Comparison of ENCODE assay signal across 9 cellular contexts in genomic region chr11:61162092-61162935, GRCh38. TPM values are rescaled to one million over a fixed set of nuclear protein-coding genes. Genes with fewer than 3 reads are reported as not detected.
DNase-seq lines count a peak whose midpoint lies in the region; ATAC-seq, FAIRE-seq and TF ChIP-seq lines count a peak whose summit lies in the region.
"Had no signal": no experiment of that assay in that cellular context is flagged by ENCODE, and none has a peak within 500 bp of the region (broad histone marks: within the 10 kb centered on the region; RNA-seq: fewer than 3 reads in every experiment).

No MANE protein-coding gene starts in this region.

- no peak overlapping the region for H2BK5ac ChIP-seq in mesenchymal stem cell (ENCODE audit: low read depth, low read length, poor library complexity, severe bottlenecking)

- peak overlapping the region; percentile 94 to 98 (median 95) for H3K27ac Mint-ChIP-seq in CD4-positive, CD25-positive, alpha-beta regulatory T cell
- peak overlapping the region; percentile 88 for H3K27ac Mint-ChIP-seq in HFFc6

- H3K4ac ChIP-seq in mesenchymal stem cell (ENCODE audit: low read depth in 1 of 2, low read length in 2 of 2), result no peak overlapping the region

- no peak for TF ChIP-seq CTCF in HFFc6 (IDR thresholded peaks at IDR 0.05)
- no peak for TF ChIP-seq CTCF in tibial artery (IDR thresholded peaks at IDR 0.05)

- H2BK12ac ChIP-seq in mesenchymal stem cell (ENCODE audit: low read length in 2 of 2), result no peak overlapping the region

- peaks cover 21 to 56% (median 33%) of the 10 kb centered on the region in 4 donors for H3K4me1 Mint-ChIP-seq in CD4-positive, CD25-positive, alpha-beta regulatory T cell
- H3K4me1 Mint-ChIP-seq in HFFc6 (ENCODE audit: low read depth), result peaks cover 44% of the 10 kb centered on the region

- no peak overlapping the region for H2BK15ac ChIP-seq in mesenchymal stem cell (ENCODE audit: low read depth, poor library complexity, severe bottlenecking)

- peak overlapping the region; percentile 73 for H3K4me3 ChIP-seq in CD4-positive, CD25-positive, alpha-beta regulatory T cell (ENCODE audit: low read depth, low read length)
- H3K4me3 ChIP-seq in mesenchymal stem cell (ENCODE audit: insufficient read depth in 1 of 2, low read depth in 1 of 2, low read length in 2 of 2) (peak overlapping the region in 1 of 2 experiments; percentile 91), tibial artery (peak overlapping the region; percentile 68 to 85)

- H2BK120ac ChIP-seq in mesenchymal stem cell (ENCODE audit: low read depth, low read length), result no peak overlapping the region

- peaks cover 0 to 2% (median 0%) of the 10 kb centered on the region in 7 donors for H3K9me3 Mint-ChIP-seq in CD4-positive, CD25-positive, alpha-beta regulatory T cell
- H3K9me3 Mint-ChIP-seq in HFFc6, result no peaks in the 10 kb centered on the region

- H2AK5ac ChIP-seq in mesenchymal stem cell (ENCODE audit: low read length, severe bottlenecking), result no peak overlapping the region

- H4K91ac ChIP-seq in mesenchymal stem cell (ENCODE audit: low read length), result no peak overlapping the region

- H3K27me3 Mint-ChIP-seq in CD4-positive, CD25-positive, alpha-beta regulatory T cell, result peaks cover 10% of the 10 kb centered on the region
- H3K27me3 Mint-ChIP-seq in HFFc6 (ENCODE audit: insufficient read depth), result peaks cover 12% of the 10 kb centered on the region

- peak overlapping the region; percentile 73 for H3K4me2 ChIP-seq in mesenchymal stem cell (ENCODE audit: low read length, poor library complexity, severe bottlenecking)

- no peak for FAIRE-seq in RCC 7860 (lab: Jason Lieb, UNC)

- no peaks in the 10 kb centered on the region for H3K79me1 ChIP-seq in mesenchymal stem cell (replicated peaks; ENCODE audit: low read length, poor library complexity, severe bottlenecking)

- no peaks in the 10 kb centered on the region for H3K9me3 ChIP-seq in CD4-positive, CD25-positive, alpha-beta regulatory T cell (ENCODE audit: control insufficient read depth in 2 of 2, low read length in 2 of 2)
- no peaks in the 10 kb centered on the region for H3K9me3 ChIP-seq in mesenchymal stem cell (ENCODE audit: control insufficient read depth, low read length)
- no peaks in the 10 kb centered on the region for H3K9me3 ChIP-seq in tibial artery

- 79% methylated on average over 6 of the region's 8 CpGs for WGBS in mesenchymal stem cell

- peak overlapping the region; percentile 92 for H3K27ac ChIP-seq in CD4-positive, CD25-positive, alpha-beta regulatory T cell (ENCODE audit: insufficient read depth, low read length, poor library complexity, severe bottlenecking)
- H3K27ac ChIP-seq in mesenchymal stem cell (ENCODE audit: low read length, poor library complexity, severe bottlenecking), result no peak overlapping the region
- peak overlapping the region; percentile 91 to 98 for H3K27ac ChIP-seq in tibial artery

- H3K36me3 ChIP-seq in CD4-positive, CD25-positive, alpha-beta regulatory T cell (ENCODE audit: control insufficient read depth, insufficient read depth, low read length), result no peaks in the 10 kb centered on the region
- H3K36me3 ChIP-seq in mesenchymal stem cell (ENCODE audit: control insufficient read depth in 1 of 2, insufficient read depth in 2 of 2, low read depth in 1 of 2, low read length in 2 of 2) (peaks cover 3 to 5% of the 10 kb centered on the region in 2 experiments), tibial artery (no peaks in the 10 kb centered on the region)

- H3K4me3 Mint-ChIP-seq in CD4-positive, CD25-positive, alpha-beta regulatory T cell, result peak overlapping the region; percentile 85 to 90 (median 86)
- peak overlapping the region; percentile 96 for H3K4me3 Mint-ChIP-seq in HFFc6

- peaks cover 18% of the 10 kb centered on the region for H3K4me1 ChIP-seq in CD4-positive, CD25-positive, alpha-beta regulatory T cell (ENCODE audit: control insufficient read depth, insufficient read depth, low read length, poor library complexity, severe bottlenecking)
- H3K4me1 ChIP-seq in mesenchymal stem cell (ENCODE audit: control insufficient read depth, insufficient read depth, low read depth, low read length) (peaks cover 6% of the 10 kb centered on the region), tibial artery (peaks cover 0 to 34% (median 22%) of the 10 kb centered on the region in 4 donors)

- H4K8ac ChIP-seq in mesenchymal stem cell (ENCODE audit: low read length), result peak overlapping the region; percentile 28

- DNase-seq in CD4-positive, CD25-positive, alpha-beta regulatory T cell, result peak in 2 of 3 donors; percentile 16 to 39
- DNase-seq in HFFc6 (peak; percentile 38), RCC 7860 (ENCODE audit: low spot score) (peak; percentile 22), cerebellar cortex (ENCODE audit: low spot score) (peak; percentile 85), mesenchymal stem cell (peak; percentile 17), tibial artery (no peak), left colon (no peak)

- H3K23ac ChIP-seq in mesenchymal stem cell (ENCODE audit: low read length in 2 of 2), result no peak overlapping the region

- ATAC-seq in CD4-positive, CD25-positive, alpha-beta regulatory T cell (ENCODE audit: low read depth in 2 of 2), result no peak
- no peak for ATAC-seq in left colon
- no peak for ATAC-seq in HG02870 (IDR thresholded peaks at IDR 0.05; ENCODE audit: unreplicated experiment)

- peak overlapping the region; percentile 92 for H3K9ac ChIP-seq in mesenchymal stem cell (ENCODE audit: low read length)

- H2AFZ ChIP-seq in mesenchymal stem cell (ENCODE audit: low read depth, low read length), result no peak overlapping the region

- H3K18ac ChIP-seq in mesenchymal stem cell (ENCODE audit: low read depth in 1 of 2, low read length in 2 of 2), result no peak overlapping the region

- H3K36me3 Mint-ChIP-seq in CD4-positive, CD25-positive, alpha-beta regulatory T cell, result no peaks in the 10 kb centered on the region
- H3K36me3 Mint-ChIP-seq in HFFc6 (ENCODE audit: low read depth), result no peaks in the 10 kb centered on the region; the same call in 1 of the 2 replicates

- H3K14ac ChIP-seq in mesenchymal stem cell (ENCODE audit: low read length in 2 of 2), result no peak overlapping the region

- no peaks in the 10 kb centered on the region for H3K27me3 ChIP-seq in CD4-positive, CD25-positive, alpha-beta regulatory T cell (ENCODE audit: control insufficient read depth, insufficient read depth, low read length)
- H3K27me3 ChIP-seq in mesenchymal stem cell (ENCODE audit: control insufficient read depth in 1 of 2, insufficient read depth in 1 of 2, low read length in 2 of 2), result no peaks in the 10 kb centered on the region
- H3K27me3 ChIP-seq in tibial artery, result no peaks in the 10 kb centered on the region

- intact Hi-C loops in tibial artery (cut with DNase I; ENCODE audit: low total_unique reads), result no loop called here
- intact Hi-C loops in left colon (cut with DNase I, micrococcal nuclease), result no loop called here

RNA-seq across cellular contexts. Expression of gene VPS37C, which starts 1.1 kb away (rescaled TPM):
- 2.8 TPM for total RNA-seq in CD4-positive, CD25-positive, alpha-beta regulatory T cell
- under 1 TPM; 0.30 to 0.68 (median 0.60) TPM for polyA plus RNA-seq in CD4-positive, CD25-positive, alpha-beta regulatory T cell
- 10 to 100 TPM; 14.6 to 17.0 (median 16.0) TPM for total RNA-seq in HFFc6 (2021; fragmentation: NEBNext Ultra II Directional; extraction: Animal tissue kit (Norgen Biotek cat#: 25700))
- 15.0 TPM for polyA plus RNA-seq in mesenchymal stem cell (2013, experiment 1 of 2)
- polyA plus RNA-seq in mesenchymal stem cell (2013, experiment 2 of 2), result 14.7 TPM
- 10 to 100 TPM; 25.4 to 27.3 TPM for total RNA-seq in left colon

RNA-seq across cellular contexts. Expression of gene PGA3, which starts 41.0 kb away (rescaled TPM):
- total RNA-seq in CD4-positive, CD25-positive, alpha-beta regulatory T cell, result not detected
- polyA plus RNA-seq in CD4-positive, CD25-positive, alpha-beta regulatory T cell, result not detected
- under 1 TPM in 5 of 6 experiments, not detected in 1; 0.21 to 0.37 (median 0.24) TPM for total RNA-seq in HFFc6 (2021; fragmentation: NEBNext Ultra II Directional; extraction: Animal tissue kit (Norgen Biotek cat#: 25700))
- polyA plus RNA-seq in mesenchymal stem cell (2013, experiment 1 of 2), result not detected
- not detected for polyA plus RNA-seq in mesenchymal stem cell (2013, experiment 2 of 2)
- not detected for total RNA-seq in left colon
- total RNA-seq: NCI-H460 had no signal

RNA-seq across cellular contexts. Expression of gene PGA4, which starts 59.8 kb away (rescaled TPM):
- not detected for total RNA-seq in CD4-positive, CD25-positive, alpha-beta regulatory T cell
- polyA plus RNA-seq in CD4-positive, CD25-positive, alpha-beta regulatory T cell, result not detected
- not detected for total RNA-seq in HFFc6 (2021; fragmentation: NEBNext Ultra II Directional; extraction: Animal tissue kit (Norgen Biotek cat#: 25700))
- not detected for polyA plus RNA-seq in mesenchymal stem cell (2013, experiment 1 of 2)
- polyA plus RNA-seq in mesenchymal stem cell (2013, experiment 2 of 2), result not detected
- total RNA-seq in left colon, result under 1 TPM; 0.14 to 0.52 TPM
- total RNA-seq: NCI-H460 had no signal

Comparison
In these comparisons a context has a peak if more than half of its experiments do, and no peak if none do; other contexts are left out.
1. DNase-seq: peak in CD4-positive, CD25-positive, alpha-beta regulatory T cell (2 of 3), HFFc6 (single experiment), RCC 7860 (single experiment), cerebellar cortex (single experiment) and mesenchymal stem cell (single experiment); none in tibial artery (0 of 2) and left colon (0 of 2).